In the genomic region with DNA sequence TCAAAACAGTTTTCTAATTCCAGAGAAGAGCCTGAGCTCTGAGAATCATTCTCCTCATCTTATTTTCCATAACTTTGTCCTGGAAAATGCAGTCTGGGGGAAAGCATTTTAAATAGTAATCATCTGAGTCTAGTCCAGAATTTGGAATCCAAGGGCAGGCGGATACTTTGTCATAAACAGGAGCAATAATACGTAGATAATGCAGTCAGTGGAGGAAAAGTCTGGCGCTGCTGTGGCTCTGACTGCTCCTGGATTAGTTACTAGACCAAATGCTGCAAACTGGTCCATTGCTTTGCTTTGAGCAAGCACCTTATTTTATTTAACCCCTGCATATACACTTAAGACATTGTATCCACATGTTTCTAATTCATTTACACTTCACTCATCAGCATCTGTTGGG, we compare ENCODE assay signal across 14 cellular contexts.
"Had no signal": no experiment of that assay in that cellular context is flagged by ENCODE, and none has a peak within 500 bp of the region (broad histone marks: within the 10 kb centered on the region; RNA-seq: fewer than 3 reads in every experiment).

No MANE protein-coding gene starts in this region.

- H3K4me1 Mint-ChIP-seq: activated naive CD4-positive, alpha-beta T cell treated with anti-CD3 and anti-CD28 coated beads, Interleukin-2, amount 50 U/mL, for 24 hours; endodermal cell had no signal

- H3K4me1 ChIP-seq: psoas muscle, sigmoid colon had no signal

- H3K27ac ChIP-seq: brain microvascular endothelial cell, psoas muscle, SK-N-MC had no signal

- H3K9me3 ChIP-seq: psoas muscle, sigmoid colon had no signal

- H3K27me3 ChIP-seq: brain microvascular endothelial cell, sigmoid colon had no signal

- H3K27ac Mint-ChIP-seq: activated naive CD4-positive, alpha-beta T cell treated with anti-CD3 and anti-CD28 coated beads, Interleukin-2, amount 50 U/mL, for 24 hours; endodermal cell; nephron progenitor cell had no signal

- H3K9me3 Mint-ChIP-seq: activated naive CD4-positive, alpha-beta T cell treated with anti-CD3 and anti-CD28 coated beads, Interleukin-2, amount 50 U/mL, for 24 hours had no signal

- H3K4me3 Mint-ChIP-seq: activated naive CD4-positive, alpha-beta T cell treated with anti-CD3 and anti-CD28 coated beads, Interleukin-2, amount 50 U/mL, for 24 hours; endodermal cell; nephron progenitor cell had no signal

- DNase-seq: activated CD4-positive, alpha-beta T cell treated with anti-CD3 and anti-CD28 coated beads, Interleukin-2, amount 50 U/mL, for 1 hour; activated T-cell treated with anti-CD3 and anti-CD28 coated beads for 4 hours; amygdala; brain microvascular endothelial cell; cerebellar nuclear complex; endodermal cell; nephron progenitor cell; psoas muscle; sigmoid colon; stimulated activated CD4-positive, alpha-beta T cell treated with anti-CD3 and anti-CD28 coated beads, Interleukin-12 subunit alpha, Interleukin-12 subunit beta, amount 100 ng/mL, for 4 hours; stimulated activated naive CD8-positive, alpha-beta T cell treated with anti-CD3 and anti-CD28 coated beads, Interleukin-15, Interleukin-2, amounts not matched to agents 100 U/mL and 50 U/mL, for 24 hours; T-helper 1 cell had no signal

- H3K4me3 ChIP-seq: psoas muscle, sigmoid colon, SK-N-MC had no signal

- ATAC-seq: psoas muscle; stimulated activated naive CD8-positive, alpha-beta T cell treated with anti-CD3 and anti-CD28 coated beads, Interleukin-15, Interleukin-2, amounts not matched to agents 100 U/mL and 50 U/mL, for 24 hours had no signal

- H3K27me3 Mint-ChIP-seq: activated naive CD4-positive, alpha-beta T cell treated with anti-CD3 and anti-CD28 coated beads, Interleukin-2, amount 50 U/mL, for 24 hours had no signal

- H3K36me3 Mint-ChIP-seq: activated naive CD4-positive, alpha-beta T cell treated with anti-CD3 and anti-CD28 coated beads, Interleukin-2, amount 50 U/mL, for 24 hours had no signal

- H3K36me3 ChIP-seq: brain microvascular endothelial cell, sigmoid colon had no signal
